In genomic region chr11:65355013-65355775, GRCh38 we compare ENCODE assay signal across 7 cellular contexts. TPM values are rescaled to one million over a fixed set of nuclear protein-coding genes. Genes with fewer than 3 reads are reported as not detected.
DNase-seq lines count a peak whose midpoint lies in the region; ATAC-seq and TF ChIP-seq lines count a peak whose summit lies in the region.

No MANE protein-coding gene starts in this region.

- H3K36me3 Mint-ChIP-seq in activated CD8-positive, alpha-beta T cell treated with anti-CD3 and anti-CD28 coated beads, Interleukin-2, amount 10 ng/mL, durations not matched to agents 7 days and 5 days (ENCODE audit: low read depth) = peaks cover 18% of the 10 kb centered on the region
- H3K36me3 Mint-ChIP-seq in nephron progenitor cell (ENCODE audit: low read depth) = peaks cover 17% of the 10 kb centered on the region

- ATAC-seq in GM18907 (IDR thresholded peaks at IDR 0.05; ENCODE audit: unreplicated experiment) (peak; percentile 27), HG03097 (IDR thresholded peaks at IDR 0.05; ENCODE audit: low FRiP score, unreplicated experiment) (peak; percentile 25), upper lobe of left lung (ENCODE audit: low FRiP score in 2 of 2) (peak in 1 of 2 donors; percentile 0)
- ATAC-seq in activated CD8-positive, alpha-beta T cell treated with anti-CD3 and anti-CD28 coated beads, Interleukin-2, amount 10 ng/mL, durations not matched to agents 7 days and 5 days = peak; percentile 31

- TF ChIP-seq EP300 in upper lobe of left lung (IDR thresholded peaks at IDR 0.05) = no peak

- POLR2A ChIA-PET in activated CD8-positive, alpha-beta T cell treated with anti-CD3 and anti-CD28 coated beads, Interleukin-2, amount 10 ng/mL, durations not matched to agents 7 days and 5 days (lab: Charles Lee) = interaction anchor here (1.2 to 2.3 kb wide), 2 partner anchors 66 to 145 kb away, joined by 4 to 9 read pairs; no protein-coding TSS in a partner anchor

- peak overlapping the region; percentile 77 for H3K4me3 Mint-ChIP-seq in activated CD8-positive, alpha-beta T cell treated with anti-CD3 and anti-CD28 coated beads, Interleukin-2, amount 10 ng/mL, durations not matched to agents 7 days and 5 days
- H3K4me3 Mint-ChIP-seq in nephron progenitor cell = peak overlapping the region; percentile 88

- no peaks in the 10 kb centered on the region for H3K9me3 ChIP-seq in upper lobe of left lung

- H3K4me3 ChIP-seq in epithelial cell of esophagus (ENCODE audit: low read length) (peak overlapping the region; percentile 55), upper lobe of left lung (peak overlapping the region; percentile 48 to 93 (median 84))

- WGBS in upper lobe of left lung, 2 donors = 2 to 4% methylated on average over 25 to 33 of the region's 47 CpGs

- peaks cover 16 to 22% (median 21%) of the 10 kb centered on the region in 4 donors for H3K4me1 ChIP-seq in upper lobe of left lung

- TF ChIP-seq CTCF in epithelial cell of esophagus (IDR thresholded peaks at IDR 0.05; ENCODE audit: insufficient read depth, low read depth, low read length, missing control alignments) = no peak
- no peak for TF ChIP-seq CTCF in nephron progenitor cell (IDR thresholded peaks at IDR 0.05)
- TF ChIP-seq CTCF in upper lobe of left lung (IDR thresholded peaks at IDR 0.05) = no peak

- no peaks in the 10 kb centered on the region for H3K27me3 ChIP-seq in upper lobe of left lung

- DNase-seq in NCI-H526 (lab: John Stamatoyannopoulos, UW) = peak; percentile 62 to 82
- peak; percentile 72 for DNase-seq in activated CD8-positive, alpha-beta T cell treated with anti-CD3 and anti-CD28 coated beads, Interleukin-2, amount 10 ng/mL, durations not matched to agents 7 days and 5 days
- DNase-seq in epithelial cell of esophagus (ENCODE audit: low read depth) = no peak
- peak; percentile 52 for DNase-seq in nephron progenitor cell
- DNase-seq in upper lobe of left lung = peak; percentile 70 to 71

- H3K36me3 ChIP-seq in upper lobe of left lung = peaks cover 7 to 32% (median 21%) of the 10 kb centered on the region in 4 donors

- H3K27ac ChIP-seq in upper lobe of left lung = peak overlapping the region in 2 of 4 donors; percentile 11 to 81

- TF ChIP-seq POLR2A in upper lobe of left lung (IDR thresholded peaks at IDR 0.05) = no peak

- H3K9me3 Mint-ChIP-seq in activated CD8-positive, alpha-beta T cell treated with anti-CD3 and anti-CD28 coated beads, Interleukin-2, amount 10 ng/mL, durations not matched to agents 7 days and 5 days (ENCODE audit: insufficient read depth) = no peaks in the 10 kb centered on the region
- no peaks in the 10 kb centered on the region for H3K9me3 Mint-ChIP-seq in nephron progenitor cell

- CTCF ChIA-PET in activated CD8-positive, alpha-beta T cell treated with anti-CD3 and anti-CD28 coated beads, Interleukin-2, amount 10 ng/mL, durations not matched to agents 7 days and 5 days (lab: Charles Lee) = interaction anchor here (0.7 to 1.6 kb wide), 2 partner anchors 8 to 25 kb away, joined by 3 to 6 read pairs; no protein-coding TSS in a partner anchor

- H3K4me1 Mint-ChIP-seq in activated CD8-positive, alpha-beta T cell treated with anti-CD3 and anti-CD28 coated beads, Interleukin-2, amount 10 ng/mL, durations not matched to agents 7 days and 5 days (ENCODE audit: low read depth) = peaks cover 24% of the 10 kb centered on the region
- H3K4me1 Mint-ChIP-seq in nephron progenitor cell = peaks cover 38% of the 10 kb centered on the region

- H3K27ac Mint-ChIP-seq in activated CD8-positive, alpha-beta T cell treated with anti-CD3 and anti-CD28 coated beads, Interleukin-2, amount 10 ng/mL, durations not matched to agents 7 days and 5 days = peak overlapping the region; percentile 72
- no peak overlapping the region for H3K27ac Mint-ChIP-seq in nephron progenitor cell

- peaks cover 5% of the 10 kb centered on the region for H3K27me3 Mint-ChIP-seq in activated CD8-positive, alpha-beta T cell treated with anti-CD3 and anti-CD28 coated beads, Interleukin-2, amount 10 ng/mL, durations not matched to agents 7 days and 5 days (ENCODE audit: low read depth)
- peaks cover 42% of the 10 kb centered on the region for H3K27me3 Mint-ChIP-seq in nephron progenitor cell (ENCODE audit: low read depth, poor library complexity)

RNA-seq across cellular contexts. Expression of gene TIGD3, which starts 0.6 kb away (rescaled TPM):
- total RNA-seq in activated CD8-positive, alpha-beta T cell treated with anti-CD3 and anti-CD28 coated beads, Interleukin-2, amount 10 ng/mL, durations not matched to agents 7 days and 5 days = 1 to 10 TPM; 1.1 to 1.4 TPM
- under 1 TPM in 4 of 6 donors, not detected in 2; 0.15 to 0.51 (median 0.35) TPM for total RNA-seq in upper lobe of left lung

RNA-seq across cellular contexts. Expression of gene DPF2, which starts 21.5 kb away (rescaled TPM):
- 10 to 100 TPM; 56.3 to 56.9 TPM for total RNA-seq in activated CD8-positive, alpha-beta T cell treated with anti-CD3 and anti-CD28 coated beads, Interleukin-2, amount 10 ng/mL, durations not matched to agents 7 days and 5 days
- 10 to 100 TPM; 32.1 to 68.1 (median 54.7) TPM for total RNA-seq in upper lobe of left lung

RNA-seq across cellular contexts. Expression of gene SLC25A45, which starts 27.3 kb away (rescaled TPM):
- 10 to 100 TPM; 24.5 to 28.2 TPM for total RNA-seq in activated CD8-positive, alpha-beta T cell treated with anti-CD3 and anti-CD28 coated beads, Interleukin-2, amount 10 ng/mL, durations not matched to agents 7 days and 5 days
- total RNA-seq in upper lobe of left lung = 10 to 100 TPM in 4 of 6 donors, 1 to 10 TPM in 2; 5.5 to 40.8 (median 19.4) TPM

RNA-seq across cellular contexts. Expression of gene FRMD8, which starts 31.2 kb away (rescaled TPM):
- total RNA-seq in activated CD8-positive, alpha-beta T cell treated with anti-CD3 and anti-CD28 coated beads, Interleukin-2, amount 10 ng/mL, durations not matched to agents 7 days and 5 days = 10 to 100 TPM; 51.0 to 54.7 TPM
- 10 to 100 TPM; 31.4 to 77.5 (median 45.8) TPM for total RNA-seq in upper lobe of left lung

RNA-seq across cellular contexts. Expression of gene CDC42EP2, which starts 40.5 kb away (rescaled TPM):
- total RNA-seq in activated CD8-positive, alpha-beta T cell treated with anti-CD3 and anti-CD28 coated beads, Interleukin-2, amount 10 ng/mL, durations not matched to agents 7 days and 5 days = 1 to 10 TPM in 1 of 2 experiments, under 1 TPM in 1; 0.29 to 1.2 TPM
- 10 to 100 TPM in 5 of 6 donors, 1 to 10 TPM in 1; 7.7 to 45.2 (median 14.6) TPM for total RNA-seq in upper lobe of left lung
